Comparison of ENCODE assay signal across 15 cellular contexts in the genomic region with DNA sequence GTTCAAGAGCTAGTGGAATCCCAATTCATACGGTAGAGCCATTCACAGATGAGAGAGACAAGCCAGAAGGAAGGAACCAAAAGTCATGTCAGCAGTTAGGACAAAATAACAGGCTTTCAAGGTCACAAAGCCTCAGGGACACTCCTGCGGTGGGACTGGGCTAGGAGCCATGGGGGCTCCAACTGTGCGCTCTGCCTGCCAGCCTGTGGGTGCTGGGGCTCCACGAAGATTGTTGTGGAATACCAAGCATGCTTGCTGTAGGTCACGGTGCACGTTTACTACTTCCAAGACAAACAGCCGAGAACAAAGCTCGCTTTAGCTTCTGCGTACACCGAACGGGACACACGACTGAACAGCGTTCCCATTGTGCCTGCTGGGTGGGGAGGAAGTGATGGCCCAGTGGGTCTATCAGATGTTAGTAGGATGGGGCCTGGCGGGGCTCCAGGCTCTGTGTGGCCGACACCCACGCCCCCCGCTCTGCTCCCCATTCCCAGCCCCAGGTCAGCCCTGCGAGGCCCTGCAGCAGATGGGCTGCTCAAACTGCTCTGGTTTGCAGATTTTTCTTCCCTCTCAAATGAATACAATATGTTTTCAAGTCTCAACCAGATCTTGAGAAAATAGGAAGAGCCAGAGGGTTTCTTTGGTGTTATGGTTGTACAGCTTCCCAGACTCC.
A peak's percentile ranks its signal among the peaks of the same experiment; 100 is the strongest.
DNase-seq lines count a peak whose midpoint lies in the region; TF ChIP-seq lines count a peak whose summit lies in the region.
"Had no signal": no experiment of that assay in that cellular context is flagged by ENCODE, and none has a peak within 500 bp of the region (broad histone marks: within the 10 kb centered on the region; RNA-seq: fewer than 3 reads in every experiment).

No MANE protein-coding gene starts in this region.

- H3K27ac ChIP-seq in coronary artery (peak overlapping the region; percentile 51 to 65), smooth muscle cell (ENCODE audit: low read depth) (peak overlapping the region; percentile 61), endodermal cell (ENCODE audit: low read depth, low read length) (no peak overlapping the region)
- H3K27ac ChIP-seq: lower lobe of right lung had no signal

- peak overlapping the region; percentile 62 for H3K4me2 ChIP-seq in smooth muscle cell

- no peaks in the 10 kb centered on the region for H3K4me1 ChIP-seq in smooth muscle cell (ENCODE audit: low read depth)
- no peaks in the 10 kb centered on the region for H3K4me1 ChIP-seq in endodermal cell (ENCODE audit: control insufficient read depth, insufficient read depth, low read length)
- H3K4me1 ChIP-seq: lower lobe of right lung had no signal

- no peaks in the 10 kb centered on the region for H3K9me3 ChIP-seq in smooth muscle cell (replicated peaks; ENCODE audit: low read depth)
- no peaks in the 10 kb centered on the region for H3K9me3 ChIP-seq in endodermal cell (ENCODE audit: control insufficient read depth, low read length)
- H3K9me3 ChIP-seq: lower lobe of right lung had no signal

- H3K9ac ChIP-seq in smooth muscle cell (ENCODE audit: low read depth) = peak overlapping the region; percentile 3
- no peak overlapping the region for H3K9ac ChIP-seq in endodermal cell (ENCODE audit: extremely low read depth, low read length, poor library complexity, severe bottlenecking)

- H2AFZ ChIP-seq in smooth muscle cell (ENCODE audit: low read depth) = no peak overlapping the region

- no peaks in the 10 kb centered on the region for H3K9me3 Mint-ChIP-seq in endodermal cell
- H3K9me3 Mint-ChIP-seq: activated CD4-positive, alpha-beta memory T cell treated with anti-CD3 and anti-CD28 coated beads, Interleukin-2, amount 10 ng/mL, durations not matched to agents 7 days and 5 days had no signal

- H3K4me3 ChIP-seq in coronary artery (peak overlapping the region; percentile 2), smooth muscle cell (no peak overlapping the region), endodermal cell (ENCODE audit: low read length) (no peak overlapping the region)
- H3K4me3 ChIP-seq: lower lobe of right lung had no signal

- no peaks in the 10 kb centered on the region for H3K27me3 Mint-ChIP-seq in endodermal cell (ENCODE audit: insufficient read depth)
- H3K27me3 Mint-ChIP-seq: CD4-positive, CD25-positive, alpha-beta regulatory T cell had no signal

- DNase-seq in NCI-H1694 (lab: John Stamatoyannopoulos, UW) = peak; percentile 35
- DNase-seq in coronary artery (ENCODE audit: low spot score) = no peak
- peak; percentile 34 for DNase-seq in left kidney (ENCODE audit: low read depth, low spot score)
- no peak for DNase-seq in smooth muscle cell (lab: John Stamatoyannopoulos, UW; ENCODE audit: unreplicated experiment)
- DNase-seq in endodermal cell = no peak
- no peak for DNase-seq in GM13976 (ENCODE audit: low spot score)
- DNase-seq in NCI-H2171 treated with DMSO at 0.1 percent for 48 hours (lab: John Stamatoyannopoulos, UW) = no peak
- DNase-seq in LoVo (ENCODE audit: low spot score) = no peak
- DNase-seq: activated CD4-positive, alpha-beta memory T cell treated with anti-CD3 and anti-CD28 coated beads, Interleukin-2, amount 10 ng/mL, durations not matched to agents 7 days and 5 days; CD4-positive, CD25-positive, alpha-beta regulatory T cell; HCEC 1CT; lower lobe of right lung; NCI-H69; stimulated activated CD8-positive, alpha-beta memory T cell treated with anti-CD3 and anti-CD28 coated beads, Interleukin-4, amount 100 ng/mL, for 48 hours; SW 1271 had no signal

- TF ChIP-seq CTCF in coronary artery (IDR thresholded peaks at IDR 0.05) (no peak), smooth muscle cell (IDR thresholded peaks at IDR 0.05; ENCODE audit: borderline replicate concordance, insufficient read depth, poor library complexity, severe bottlenecking) (no peak), endodermal cell (conservative IDR thresholded peaks at IDR 0.05) (no peak), GM13976 (IDR thresholded peaks at IDR 0.05; ENCODE audit: borderline replicate concordance, control extremely low read depth, extremely low read depth, insufficient read depth, missing control alignments) (no peak)

- no peak overlapping the region for H3K27ac Mint-ChIP-seq in endodermal cell
- H3K27ac Mint-ChIP-seq: activated CD4-positive, alpha-beta memory T cell treated with anti-CD3 and anti-CD28 coated beads, Interleukin-2, amount 10 ng/mL, durations not matched to agents 7 days and 5 days; CD4-positive, CD25-positive, alpha-beta regulatory T cell had no signal

- H4K20me1 ChIP-seq in smooth muscle cell (ENCODE audit: low read depth) = no peaks in the 10 kb centered on the region

- H3K36me3 Mint-ChIP-seq in endodermal cell (ENCODE audit: low read depth) = no peaks in the 10 kb centered on the region
- H3K36me3 Mint-ChIP-seq: CD4-positive, CD25-positive, alpha-beta regulatory T cell had no signal

- peaks cover 3% of the 10 kb centered on the region for H3F3A ChIP-seq in smooth muscle cell (ENCODE audit: low read depth)

- H3K79me2 ChIP-seq in smooth muscle cell (ENCODE audit: low read depth) = no peaks in the 10 kb centered on the region

- in situ Hi-C loops in GM13976 (cut with MboI; ENCODE audit: low sequenced_read_pairs, unreplicated experiment) = no loop called here

- 91% methylated on average over 18 of the region's 18 CpGs for WGBS in smooth muscle cell (ENCODE audit: low lambda C conversion rate)
- 92 to 95% methylated on average over 10 to 18 of the region's 18 CpGs for WGBS in endodermal cell (ENCODE audit: insufficient coverage in 1 of 2, insufficient read length in 1 of 2), 2 experiments

- H3K4me3 Mint-ChIP-seq in endodermal cell = no peak overlapping the region
- H3K4me3 Mint-ChIP-seq: activated CD4-positive, alpha-beta memory T cell treated with anti-CD3 and anti-CD28 coated beads, Interleukin-2, amount 10 ng/mL, durations not matched to agents 7 days and 5 days; CD4-positive, CD25-positive, alpha-beta regulatory T cell had no signal

- H3K36me3 ChIP-seq in smooth muscle cell (ENCODE audit: low read depth) (peaks cover 4% of the 10 kb centered on the region), endodermal cell (ENCODE audit: control insufficient read depth, insufficient read depth, low read length) (no peaks in the 10 kb centered on the region)

- H3K4me1 Mint-ChIP-seq in endodermal cell = no peaks in the 10 kb centered on the region
- H3K4me1 Mint-ChIP-seq: activated CD4-positive, alpha-beta memory T cell treated with anti-CD3 and anti-CD28 coated beads, Interleukin-2, amount 10 ng/mL, durations not matched to agents 7 days and 5 days; CD4-positive, CD25-positive, alpha-beta regulatory T cell had no signal

- H3K27me3 ChIP-seq in smooth muscle cell (ENCODE audit: low read depth) (no peaks in the 10 kb centered on the region), endodermal cell (ENCODE audit: control insufficient read depth, insufficient read depth, low read length, poor library complexity, severe bottlenecking) (no peaks in the 10 kb centered on the region)

Comparison
In these comparisons a context has a peak if more than half of its experiments do, and no peak if none do; other contexts are left out.
1. DNase-seq: peak in NCI-H1694 (single experiment) and left kidney (single experiment); none in coronary artery (single experiment), smooth muscle cell (single experiment), endodermal cell (single experiment), GM13976 (single experiment), NCI-H2171 treated with DMSO at 0.1 percent for 48 hours (single experiment) and LoVo (single experiment).